7 cellular contexts compared by ENCODE assay signal in genomic region chr7:100806883-100807282, GRCh38. TPM values are rescaled to one million over a fixed set of nuclear protein-coding genes. Genes with fewer than 3 reads are reported as not detected.
DNase-seq lines count a peak whose midpoint lies in the region; ATAC-seq, FAIRE-seq and TF ChIP-seq lines count a peak whose summit lies in the region.
"Not testable (repeated sequence)": the region's sequence is repeated elsewhere in the genome, so short reads cannot be mapped to it uniquely, and the experiment has no call there.
"Had no signal": no experiment of that assay in that cellular context is flagged by ENCODE, and none has a peak within 500 bp of the region (broad histone marks: within the 10 kb centered on the region; RNA-seq: fewer than 3 reads in every experiment).

No MANE protein-coding gene starts in this region.

- not testable (repeated sequence) for H3K9me3 ChIP-seq in HepG2 (ENCODE audit: low read length)

- not testable (repeated sequence) for H4K20me1 ChIP-seq in HepG2 (ENCODE audit: insufficient read depth, low read length)

- BruUV-seq in HepG2 (replicated peaks; lab: Mats Ljungman, UMichigan) = not testable (repeated sequence)

- intact Hi-C loops in dendritic cell treated with granulocyte-macrophage colony-stimulating factor and Interleukin-4, amounts not matched to agents 40 ng/mL and 50 ng/mL, for 4 days (cut with micrococcal nuclease); HepG2 (cut with micrococcal nuclease; ENCODE audit: unreplicated experiment): not testable (repeated sequence)

- not testable (repeated sequence) for TF ChIP-seq EP300 in HepG2 (IDR thresholded peaks at IDR 0.05; ENCODE audit: low read depth in 2 of 2, low read length in 2 of 2); HepG2 (CRISPR knock-in tag; IDR thresholded peaks at IDR 0.05; ENCODE audit: borderline replicate concordance)

- WGBS in HepG2 (ENCODE audit: low lambda C conversion rate) = 96% methylated on average over 6 of the region's 6 CpGs

- H3K79me2 ChIP-seq in HepG2 (ENCODE audit: insufficient read depth, low read length) = not testable (repeated sequence)

- H3K36me3 ChIP-seq in HepG2 (replicated peaks in 1 of 2; ENCODE audit: control insufficient read depth in 1 of 2, insufficient read depth in 2 of 2, low read length in 2 of 2) = peaks cover 24 to 75% of the 10 kb centered on the region in 2 experiments

- not testable (repeated sequence) for TF ChIP-seq RAD21 in HepG2 (CRISPR knock-in tag; IDR thresholded peaks at IDR 0.05)

- peaks cover 10% of the 10 kb centered on the region for H3K4me1 Mint-ChIP-seq in WTC11
- peaks cover 26% of the 10 kb centered on the region for H3K4me1 Mint-ChIP-seq in dendritic cell treated with granulocyte-macrophage colony-stimulating factor and Interleukin-4, amounts not matched to agents 40 ng/mL and 50 ng/mL, for 4 days (ENCODE audit: low read depth)

- H3K27ac Mint-ChIP-seq in WTC11 = not testable (repeated sequence)
- H3K27ac Mint-ChIP-seq in dendritic cell treated with granulocyte-macrophage colony-stimulating factor and Interleukin-4, amounts not matched to agents 40 ng/mL and 50 ng/mL, for 4 days = peak overlapping the region; percentile 4

- TF ChIP-seq POLR2A in HepG2 (IDR thresholded peaks at IDR 0.05; ENCODE audit: insufficient read depth in 1 of 2, low read depth in 2 of 2, low read length in 2 of 2) = not testable (repeated sequence)

- in situ Hi-C loops in HepG2 (cut with HindIII; ENCODE audit: extremely low pct_ligation_motif_present, low pct_unique_long_range_greater_than_20kb) = not testable (repeated sequence)

- H3K4me3 ChIP-seq in HepG2 (replicated peaks in 1 of 3; ENCODE audit: insufficient read depth in 1 of 3, low read depth in 2 of 3, low read length in 3 of 3) = not testable (repeated sequence)

- not testable (repeated sequence) for TF ChIP-seq CTCF in 22Rv1 (IDR thresholded peaks at IDR 0.05); RWPE1 (conservative IDR thresholded peaks at IDR 0.05; ENCODE audit: low read depth); WTC11 (IDR thresholded peaks at IDR 0.05); HepG2 (CRISPR knock-in tag; IDR thresholded peaks at IDR 0.05)

- H3K27me3 Mint-ChIP-seq in WTC11 (ENCODE audit: low read depth); dendritic cell treated with granulocyte-macrophage colony-stimulating factor and Interleukin-4, amounts not matched to agents 40 ng/mL and 50 ng/mL, for 4 days: not testable (repeated sequence)

- not testable (repeated sequence) for H2AFZ ChIP-seq in HepG2 (ENCODE audit: low read length)

- DNase-seq in RWPE1 (ENCODE audit: low spot score); WTC11 (ENCODE audit: low spot score); HepG2 (ENCODE audit: low spot score): not testable (repeated sequence)

- H3K4me1 ChIP-seq in HepG2 (ENCODE audit: insufficient read depth, low read length) = peaks cover 50% of the 10 kb centered on the region

- FAIRE-seq in HepG2 (lab: Jason Lieb, UNC) = not testable (repeated sequence)

- ATAC-seq in WTC11, HepG2: not testable (repeated sequence)

- H3K27me3 ChIP-seq in HepG2 (ENCODE audit: control insufficient read depth in 1 of 2, insufficient read depth in 2 of 2, low read length in 2 of 2) = not testable (repeated sequence)

- not testable (repeated sequence) for H3K4me2 ChIP-seq in HepG2 (ENCODE audit: low read depth, low read length)

- H3K4me3 Mint-ChIP-seq in WTC11; dendritic cell treated with granulocyte-macrophage colony-stimulating factor and Interleukin-4, amounts not matched to agents 40 ng/mL and 50 ng/mL, for 4 days: not testable (repeated sequence)

- H3K9me3 Mint-ChIP-seq in WTC11; dendritic cell treated with granulocyte-macrophage colony-stimulating factor and Interleukin-4, amounts not matched to agents 40 ng/mL and 50 ng/mL, for 4 days: not testable (repeated sequence)

- H3K27ac ChIP-seq in 22Rv1 = 0 out of 2 replicates have a peak overlapping the region, but pooled peaks have one; percentile 22
- H3K27ac ChIP-seq in RWPE1 = peak overlapping the region; percentile 99
- H3K27ac ChIP-seq in HepG2 (ENCODE audit: extremely low read length, insufficient read depth, low read length) = not testable (repeated sequence)

- CTCF ChIA-PET in RWPE1 (lab: Yijun Ruan, JAX) (interaction anchor here (0.6 kb wide), 1 partner anchor 20 kb away, joined by 12 read pairs; no protein-coding TSS in a partner anchor), WTC11 (lab: Charles Lee) (interaction anchor here (1.2 to 1.5 kb wide), 3 partner anchors 17 to 45 kb away, joined by 3 to 5 read pairs (median 4); partner anchors contain the start of gene SLC12A9)
- CTCF ChIA-PET in HepG2 (lab: Yijun Ruan, JAX; ENCODE audit: low intra/inter-chr PET ratio, low total read pairs) = not testable (repeated sequence)

- H3K9ac ChIP-seq in HepG2 (ENCODE audit: insufficient read depth, low read depth, low read length) = not testable (repeated sequence)

- POLR2A ChIA-PET in RWPE1 (lab: Yijun Ruan, JAX; ENCODE audit: low non-redundant PET) = not testable (repeated sequence)
- POLR2A ChIA-PET in WTC11 (lab: Charles Lee) (interaction anchor here (0.6 to 1.3 kb wide), 3 partner anchors 18 to 435 kb away, joined by 3 to 7 read pairs (median 3); partner anchors contain the start of gene SLC12A9), HepG2 (lab: Yijun Ruan, JAX) (interaction anchor here (1.1 kb wide), 1 partner anchor 46 kb away, joined by 4 read pairs; the partner anchor contains the start of gene SLC12A9)

- H3K36me3 Mint-ChIP-seq in WTC11 = peaks cover 76% of the 10 kb centered on the region
- not testable (repeated sequence) for H3K36me3 Mint-ChIP-seq in dendritic cell treated with granulocyte-macrophage colony-stimulating factor and Interleukin-4, amounts not matched to agents 40 ng/mL and 50 ng/mL, for 4 days (ENCODE audit: low read depth)

TF ChIP-seq in WTC11, 78 proteins besides CTCF, POLR2A, EP300 and RAD21:
- 0 out of 2 replicates have a peak, but pooled peaks have one; percentile 3 for TF ChIP-seq GTF2I (CRISPR knock-in tag; conservative IDR thresholded peaks at IDR 0.05)

TF ChIP-seq in HepG2, 621 proteins besides CTCF, POLR2A, EP300 and RAD21:
- TF ChIP-seq ZNF121 (CRISPR knock-in tag; IDR thresholded peaks at IDR 0.05) = peak; percentile 69

RNA-seq across cellular contexts. Expression of gene EPHB4, which starts 20.4 kb away (rescaled TPM):
- total RNA-seq in WTC11 (2021) = 99.7 to 120 TPM (median 104 TPM) in 3 replicates
- 43.7 and 69.6 TPM in 2 replicates for total RNA-seq in HepG2 (2016; rRNA removed; fragmentation: Illumina TruSeq; extraction: Trizol)
- total RNA-seq in HepG2 (2016; cell fraction: cytosol; rRNA removed; fragmentation: Illumina TruSeq; extraction: Trizol; ENCODE audit: low read depth) = 115 and 125 TPM in 2 replicates
- total RNA-seq in HepG2 (2016; cell fraction: insoluble cytoplasmic fraction; rRNA removed; fragmentation: Illumina TruSeq; extraction: Trizol) = 33.6 and 74.6 TPM in 2 replicates
- 93.1 and 103 TPM in 2 replicates for total RNA-seq in HepG2 (2016; cell fraction: membrane; rRNA removed; fragmentation: Illumina TruSeq; extraction: Trizol)
- 48.0 and 55.0 TPM in 2 replicates for total RNA-seq in HepG2 (2016; cell fraction: nucleus; rRNA removed; fragmentation: Illumina TruSeq; extraction: Trizol)
- polyA plus RNA-seq in HepG2 (2011; rRNA removed) = 61.4 and 68.6 TPM in 2 replicates
- 64.7 and 70.1 TPM in 2 replicates for polyA plus RNA-seq in HepG2 (2011; cell fraction: cytosol; rRNA removed)
- 67.4 and 70.1 TPM in 2 replicates for polyA plus RNA-seq in HepG2 (2011; cell fraction: nucleus; rRNA removed)
- polyA plus RNA-seq in HepG2 (2012) = 41.3 and 63.8 TPM in 2 replicates
- polyA plus RNA-seq in HepG2 (2016; cell fraction: cytosol; fragmentation: Illumina TruSeq; extraction: Trizol; ENCODE audit: low read depth) = 21.4 and 23.9 TPM in 2 replicates
- 33.0 and 43.1 TPM in 2 replicates for polyA plus RNA-seq in HepG2 (2016; cell fraction: insoluble cytoplasmic fraction; fragmentation: Illumina TruSeq; extraction: Trizol; ENCODE audit: low read depth)
- 52.7 and 65.5 TPM in 2 replicates for polyA plus RNA-seq in HepG2 (2016; cell fraction: membrane; fragmentation: Illumina TruSeq; extraction: Trizol; ENCODE audit: low read depth)
- 79.2 and 79.8 TPM in 2 replicates for polyA plus RNA-seq in HepG2 (2016; cell fraction: nucleus; fragmentation: Illumina TruSeq; extraction: Trizol; ENCODE audit: insufficient read depth, low read depth)
- 43.5 and 157 TPM in 2 replicates for polyA minus RNA-seq in HepG2 (2011; rRNA and poly(A)+ RNA removed; ENCODE audit: low replicate concordance)
- polyA minus RNA-seq in HepG2 (2011; cell fraction: cytosol; rRNA and poly(A)+ RNA removed) = 51.4 and 51.7 TPM in 2 replicates
- 43.1 and 44.5 TPM in 2 replicates for polyA minus RNA-seq in HepG2 (2011; cell fraction: nucleus; rRNA and poly(A)+ RNA removed)
- polyA plus RNA-seq: CD4-positive, CD25-positive, alpha-beta regulatory T cell; CD8-positive, alpha-beta memory T cell had no signal

RNA-seq across cellular contexts. Expression of gene SLC12A9, which starts 45.6 kb away (rescaled TPM):
- total RNA-seq in WTC11 (2021) (32.6 to 39.3 TPM (median 34.1 TPM) in 3 replicates), HepG2 (2016; rRNA removed; fragmentation: Illumina TruSeq; extraction: Trizol) (5.4 and 16.6 TPM in 2 replicates)
- total RNA-seq in HepG2 (2016; cell fraction: cytosol; rRNA removed; fragmentation: Illumina TruSeq; extraction: Trizol; ENCODE audit: low read depth) = 4.7 and 5.6 TPM in 2 replicates
- 5.6 and 18.2 TPM in 2 replicates for total RNA-seq in HepG2 (2016; cell fraction: insoluble cytoplasmic fraction; rRNA removed; fragmentation: Illumina TruSeq; extraction: Trizol)
- total RNA-seq in HepG2 (2016; cell fraction: membrane; rRNA removed; fragmentation: Illumina TruSeq; extraction: Trizol) = 7.9 and 9.1 TPM in 2 replicates
- 14.7 and 18.3 TPM in 2 replicates for total RNA-seq in HepG2 (2016; cell fraction: nucleus; rRNA removed; fragmentation: Illumina TruSeq; extraction: Trizol)
- 8.7 and 13.9 TPM in 2 replicates for polyA plus RNA-seq in HepG2 (2011; rRNA removed)
- polyA plus RNA-seq in HepG2 (2011; cell fraction: cytosol; rRNA removed) = 6.6 and 7.9 TPM in 2 replicates
- polyA plus RNA-seq in HepG2 (2011; cell fraction: nucleus; rRNA removed) = 25.6 and 27.8 TPM in 2 replicates
- polyA plus RNA-seq in HepG2 (2012) = 6.2 and 8.0 TPM in 2 replicates
- polyA plus RNA-seq in HepG2 (2016; cell fraction: cytosol; fragmentation: Illumina TruSeq; extraction: Trizol; ENCODE audit: low read depth) = 1.6 and 2.0 TPM in 2 replicates
- polyA plus RNA-seq in HepG2 (2016; cell fraction: insoluble cytoplasmic fraction; fragmentation: Illumina TruSeq; extraction: Trizol; ENCODE audit: low read depth) = 4.7 and 6.3 TPM in 2 replicates
- polyA plus RNA-seq in HepG2 (2016; cell fraction: membrane; fragmentation: Illumina TruSeq; extraction: Trizol; ENCODE audit: low read depth) = 4.0 and 4.6 TPM in 2 replicates
- polyA plus RNA-seq in HepG2 (2016; cell fraction: nucleus; fragmentation: Illumina TruSeq; extraction: Trizol; ENCODE audit: insufficient read depth, low read depth) = 31.8 and 35.4 TPM in 2 replicates
- polyA minus RNA-seq in HepG2 (2011; rRNA and poly(A)+ RNA removed; ENCODE audit: low replicate concordance) = 12.3 and 25.2 TPM in 2 replicates
- polyA minus RNA-seq in HepG2 (2011; cell fraction: cytosol; rRNA and poly(A)+ RNA removed) = 3.1 and 5.7 TPM in 2 replicates
- 4.0 and 6.5 TPM in 2 replicates for polyA minus RNA-seq in HepG2 (2011; cell fraction: nucleus; rRNA and poly(A)+ RNA removed)
